Comparison of ENCODE assay signal across 1 cellular context in the genomic region with DNA sequence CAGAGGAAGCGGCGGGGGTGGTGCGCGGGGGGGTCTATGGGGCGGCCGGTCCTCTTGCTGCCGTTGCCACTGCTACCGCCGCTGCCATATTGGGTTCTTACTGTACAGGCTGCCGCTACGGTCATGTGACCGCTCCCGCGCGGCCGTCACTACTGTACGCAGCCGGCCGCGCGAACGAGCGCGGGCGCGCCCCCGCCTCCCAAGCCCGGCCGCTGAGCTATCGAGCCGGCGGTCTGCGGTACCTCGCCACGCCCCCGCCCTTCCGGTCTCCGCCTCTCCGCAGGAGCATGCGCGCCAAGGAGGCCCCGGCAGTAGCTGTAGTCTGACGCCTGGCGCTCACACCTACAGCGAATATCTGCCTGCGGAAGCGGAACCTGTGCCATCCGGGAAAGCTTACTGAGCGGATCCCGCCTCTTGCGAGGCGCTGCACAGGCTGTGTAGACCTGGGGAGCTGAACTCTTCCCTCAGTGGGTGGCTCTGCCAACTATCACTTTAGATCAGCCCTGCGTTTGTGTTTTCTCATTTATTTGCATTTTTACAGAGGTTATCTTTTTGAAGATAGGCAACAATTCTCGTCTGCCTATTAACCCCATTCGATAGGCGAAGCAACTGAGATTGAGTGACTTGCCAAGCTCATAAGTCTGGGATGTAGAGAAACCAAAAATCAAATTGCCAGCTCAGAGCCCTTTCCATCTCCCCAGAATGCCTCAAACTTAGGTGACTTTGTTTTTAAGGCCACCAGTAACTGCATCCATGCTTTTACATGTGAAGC.
TF ChIP-seq lines count a peak whose summit lies in the region.

TSS of gene ASXL2 (minus strand) at position 127 of the 772 bp plus-strand sequence. CDS start 265 bp downstream, outside the sequence.

TF ChIP-seq in K562, 482 proteins besides CTCF, POLR2A, EP300 and RAD21 (continued from another document and continues in another):
- TF ChIP-seq, protein P1, sequence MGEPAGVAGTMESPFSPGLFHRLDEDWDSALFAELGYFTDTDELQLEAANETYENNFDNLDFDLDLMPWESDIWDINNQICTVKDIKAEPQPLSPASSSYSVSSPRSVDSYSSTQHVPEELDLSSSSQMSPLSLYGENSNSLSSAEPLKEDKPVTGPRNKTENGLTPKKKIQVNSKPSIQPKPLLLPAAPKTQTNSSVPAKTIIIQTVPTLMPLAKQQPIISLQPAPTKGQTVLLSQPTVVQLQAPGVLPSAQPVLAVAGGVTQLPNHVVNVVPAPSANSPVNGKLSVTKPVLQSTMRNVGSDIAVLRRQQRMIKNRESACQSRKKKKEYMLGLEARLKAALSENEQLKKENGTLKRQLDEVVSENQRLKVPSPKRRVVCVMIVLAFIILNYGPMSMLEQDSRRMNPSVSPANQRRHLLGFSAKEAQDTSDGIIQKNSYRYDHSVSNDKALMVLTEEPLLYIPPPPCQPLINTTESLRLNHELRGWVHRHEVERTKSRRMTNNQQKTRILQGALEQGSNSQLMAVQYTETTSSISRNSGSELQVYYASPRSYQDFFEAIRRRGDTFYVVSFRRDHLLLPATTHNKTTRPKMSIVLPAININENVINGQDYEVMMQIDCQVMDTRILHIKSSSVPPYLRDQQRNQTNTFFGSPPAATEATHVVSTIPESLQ (CRISPR knock-in tag; IDR thresholded peaks at IDR 0.05), result 0 out of 2 replicates have a peak, but pooled peaks have one; percentile 78
- TF ChIP-seq TAF1 (IDR thresholded peaks at IDR 0.05; ENCODE audit: control insufficient read depth, extremely low read depth, insufficient read depth, low read length, severe bottlenecking) (peak; percentile 97), CHAMP1 (IDR thresholded peaks at IDR 0.05) (no peak), FOXA3 (CRISPR knock-in tag; conservative IDR thresholded peaks at IDR 0.05 in 1 of 2, IDR thresholded peaks at IDR 0.05 in 1 of 2) (no peak), MAZ (CRISPR knock-in tag; conservative IDR thresholded peaks at IDR 0.05 in 1 of 2, IDR thresholded peaks at IDR 0.05 in 1 of 2) (peak in 1 of 2 experiments; percentile 69; a peak in 2 of 4 replicates), ZBTB5 (IDR thresholded peaks at IDR 0.05) (no peak), ZNF551 (CRISPR knock-in tag; IDR thresholded peaks at IDR 0.05) (no peak), PML (IDR thresholded peaks at IDR 0.05; ENCODE audit: low read length) (0 out of 2 replicates have a peak, but pooled peaks have one; percentile 44), NFATC3 (IDR thresholded peaks at IDR 0.05) (peak; percentile 39; the same call in 1 of the 2 replicates), ZNF592 (IDR thresholded peaks at IDR 0.05) (peak; percentile 46; the same call in 1 of the 2 replicates), MEF2D (tag; conservative IDR thresholded peaks at IDR 0.05; ENCODE audit: low read depth) (no peak), ZNF134 (CRISPR knock-in tag; conservative IDR thresholded peaks at IDR 0.05) (no peak), SUPT5H (IDR thresholded peaks at IDR 0.05) (peak; percentile 76), ZNF408 (CRISPR knock-in tag; IDR thresholded peaks at IDR 0.05; ENCODE audit: low read depth) (no peak), ZNF184 (CRISPR knock-in tag; IDR thresholded peaks at IDR 0.05) (no peak), TSC22D4 (tag; IDR thresholded peaks at IDR 0.05) (no peak), MTA3 (IDR thresholded peaks at IDR 0.05; ENCODE audit: borderline replicate concordance) (0 out of 2 replicates have a peak, but pooled peaks have one; percentile 31)
- TF ChIP-seq, protein P2, sequence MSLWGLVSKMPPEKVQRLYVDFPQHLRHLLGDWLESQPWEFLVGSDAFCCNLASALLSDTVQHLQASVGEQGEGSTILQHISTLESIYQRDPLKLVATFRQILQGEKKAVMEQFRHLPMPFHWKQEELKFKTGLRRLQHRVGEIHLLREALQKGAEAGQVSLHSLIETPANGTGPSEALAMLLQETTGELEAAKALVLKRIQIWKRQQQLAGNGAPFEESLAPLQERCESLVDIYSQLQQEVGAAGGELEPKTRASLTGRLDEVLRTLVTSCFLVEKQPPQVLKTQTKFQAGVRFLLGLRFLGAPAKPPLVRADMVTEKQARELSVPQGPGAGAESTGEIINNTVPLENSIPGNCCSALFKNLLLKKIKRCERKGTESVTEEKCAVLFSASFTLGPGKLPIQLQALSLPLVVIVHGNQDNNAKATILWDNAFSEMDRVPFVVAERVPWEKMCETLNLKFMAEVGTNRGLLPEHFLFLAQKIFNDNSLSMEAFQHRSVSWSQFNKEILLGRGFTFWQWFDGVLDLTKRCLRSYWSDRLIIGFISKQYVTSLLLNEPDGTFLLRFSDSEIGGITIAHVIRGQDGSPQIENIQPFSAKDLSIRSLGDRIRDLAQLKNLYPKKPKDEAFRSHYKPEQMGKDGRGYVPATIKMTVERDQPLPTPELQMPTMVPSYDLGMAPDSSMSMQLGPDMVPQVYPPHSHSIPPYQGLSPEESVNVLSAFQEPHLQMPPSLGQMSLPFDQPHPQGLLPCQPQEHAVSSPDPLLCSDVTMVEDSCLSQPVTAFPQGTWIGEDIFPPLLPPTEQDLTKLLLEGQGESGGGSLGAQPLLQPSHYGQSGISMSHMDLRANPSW (CRISPR knock-in tag; IDR thresholded peaks at IDR 0.05), result peak; percentile 77
- TF ChIP-seq, protein P3, sequence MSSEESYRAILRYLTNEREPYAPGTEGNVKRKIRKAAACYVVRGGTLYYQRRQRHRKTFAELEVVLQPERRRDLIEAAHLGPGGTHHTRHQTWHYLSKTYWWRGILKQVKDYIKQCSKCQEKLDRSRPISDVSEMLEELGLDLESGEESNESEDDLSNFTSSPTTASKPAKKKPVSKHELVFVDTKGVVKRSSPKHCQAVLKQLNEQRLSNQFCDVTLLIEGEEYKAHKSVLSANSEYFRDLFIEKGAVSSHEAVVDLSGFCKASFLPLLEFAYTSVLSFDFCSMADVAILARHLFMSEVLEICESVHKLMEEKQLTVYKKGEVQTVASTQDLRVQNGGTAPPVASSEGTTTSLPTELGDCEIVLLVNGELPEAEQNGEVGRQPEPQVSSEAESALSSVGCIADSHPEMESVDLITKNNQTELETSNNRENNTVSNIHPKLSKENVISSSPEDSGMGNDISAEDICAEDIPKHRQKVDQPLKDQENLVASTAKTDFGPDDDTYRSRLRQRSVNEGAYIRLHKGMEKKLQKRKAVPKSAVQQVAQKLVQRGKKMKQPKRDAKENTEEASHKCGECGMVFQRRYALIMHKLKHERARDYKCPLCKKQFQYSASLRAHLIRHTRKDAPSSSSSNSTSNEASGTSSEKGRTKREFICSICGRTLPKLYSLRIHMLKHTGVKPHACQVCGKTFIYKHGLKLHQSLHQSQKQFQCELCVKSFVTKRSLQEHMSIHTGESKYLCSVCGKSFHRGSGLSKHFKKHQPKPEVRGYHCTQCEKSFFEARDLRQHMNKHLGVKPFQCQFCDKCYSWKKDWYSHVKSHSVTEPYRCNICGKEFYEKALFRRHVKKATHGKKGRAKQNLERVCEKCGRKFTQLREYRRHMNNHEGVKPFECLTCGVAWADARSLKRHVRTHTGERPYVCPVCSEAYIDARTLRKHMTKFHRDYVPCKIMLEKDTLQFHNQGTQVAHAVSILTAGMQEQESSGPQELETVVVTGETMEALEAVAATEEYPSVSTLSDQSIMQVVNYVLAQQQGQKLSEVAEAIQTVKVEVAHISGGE (CRISPR knock-in tag; IDR thresholded peaks at IDR 0.05), result peak in 1 of 3 experiments; percentile 89; a peak in 2 of 6 replicates
- TF ChIP-seq, protein P4, sequence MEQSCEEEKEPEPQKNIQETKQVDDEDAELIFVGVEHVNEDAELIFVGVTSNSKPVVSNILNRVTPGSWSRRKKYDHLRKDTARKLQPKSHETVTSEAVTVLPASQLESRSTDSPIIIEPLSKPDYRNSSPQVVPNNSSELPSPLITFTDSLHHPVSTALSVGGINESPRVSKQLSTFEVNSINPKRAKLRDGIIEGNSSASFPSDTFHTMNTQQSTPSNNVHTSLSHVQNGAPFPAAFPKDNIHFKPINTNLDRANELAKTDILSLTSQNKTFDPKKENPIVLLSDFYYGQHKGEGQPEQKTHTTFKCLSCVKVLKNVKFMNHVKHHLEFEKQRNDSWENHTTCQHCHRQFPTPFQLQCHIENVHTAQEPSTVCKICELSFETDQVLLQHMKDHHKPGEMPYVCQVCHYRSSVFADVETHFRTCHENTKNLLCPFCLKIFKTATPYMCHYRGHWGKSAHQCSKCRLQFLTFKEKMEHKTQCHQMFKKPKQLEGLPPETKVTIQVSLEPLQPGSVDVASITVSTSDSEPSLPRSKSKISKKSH (CRISPR knock-in tag; IDR thresholded peaks at IDR 0.05), result no peak
- TF ChIP-seq, protein P5, sequence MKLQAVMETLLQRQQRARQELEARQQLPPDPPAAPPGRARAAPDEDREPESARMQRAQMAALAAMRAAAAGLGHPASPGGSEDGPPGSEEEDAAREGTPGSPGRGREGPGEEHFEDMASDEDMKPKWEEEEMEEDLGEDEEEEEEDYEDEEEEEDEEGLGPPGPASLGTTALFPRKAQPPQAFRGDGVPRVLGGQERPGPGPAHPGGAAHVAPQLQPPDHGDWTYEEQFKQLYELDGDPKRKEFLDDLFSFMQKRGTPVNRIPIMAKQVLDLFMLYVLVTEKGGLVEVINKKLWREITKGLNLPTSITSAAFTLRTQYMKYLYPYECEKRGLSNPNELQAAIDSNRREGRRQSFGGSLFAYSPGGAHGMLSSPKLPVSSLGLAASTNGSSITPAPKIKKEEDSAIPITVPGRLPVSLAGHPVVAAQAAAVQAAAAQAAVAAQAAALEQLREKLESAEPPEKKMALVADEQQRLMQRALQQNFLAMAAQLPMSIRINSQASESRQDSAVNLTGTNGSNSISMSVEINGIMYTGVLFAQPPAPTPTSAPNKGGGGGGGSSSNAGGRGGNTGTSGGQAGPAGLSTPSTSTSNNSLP (IDR thresholded peaks at IDR 0.05; ENCODE audit: borderline replicate concordance, low read depth, low read length), result no peak
- TF ChIP-seq, protein P6, sequence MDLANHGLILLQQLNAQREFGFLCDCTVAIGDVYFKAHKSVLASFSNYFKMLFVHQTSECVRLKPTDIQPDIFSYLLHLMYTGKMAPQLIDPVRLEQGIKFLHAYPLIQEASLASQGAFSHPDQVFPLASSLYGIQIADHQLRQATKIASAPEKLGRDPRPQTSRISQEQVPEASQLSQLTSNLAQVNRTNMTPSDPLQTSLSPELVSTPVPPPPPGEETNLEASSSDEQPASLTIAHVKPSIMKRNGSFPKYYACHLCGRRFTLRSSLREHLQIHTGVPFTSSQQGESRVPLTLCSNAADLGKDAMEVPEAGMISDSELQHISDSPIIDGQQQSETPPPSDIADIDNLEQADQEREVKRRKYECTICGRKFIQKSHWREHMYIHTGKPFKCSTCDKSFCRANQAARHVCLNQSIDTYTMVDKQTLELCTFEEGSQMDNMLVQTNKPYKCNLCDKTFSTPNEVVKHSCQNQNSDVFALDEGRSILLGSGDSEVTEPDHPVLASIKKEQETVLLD (IDR thresholded peaks at IDR 0.05), result peak; percentile 89
